ENCODE assay signal across 22 cellular contexts in genomic region chr9:36119476-36119875, GRCh38. TPM values are rescaled to one million over a fixed set of nuclear protein-coding genes. Genes with fewer than 3 reads are reported as not detected.
"Had no signal": no experiment of that assay in that cellular context is flagged by ENCODE, and none has a peak within 500 bp of the region (broad histone marks: within the 10 kb centered on the region; RNA-seq: fewer than 3 reads in every experiment).

No MANE protein-coding gene starts in this region.

- H3K4me1 ChIP-seq: body of pancreas, gastrocnemius medialis, heart left ventricle, psoas muscle, uterus had no signal

- H3K9me3 ChIP-seq: body of pancreas, gastrocnemius medialis, heart left ventricle, ovary, psoas muscle, transverse colon, uterus had no signal

- H3K4me1 Mint-ChIP-seq: activated CD4-positive, alpha-beta memory T cell treated with anti-CD3 and anti-CD28 coated beads, Interleukin-2, amount 10 ng/mL, durations not matched to agents 7 days and 5 days; activated CD8-positive, alpha-beta memory T cell treated with anti-CD3 and anti-CD28 coated beads, Interleukin-2, amount 10 ng/mL, durations not matched to agents 7 days and 5 days; activated T-helper 17 cell treated with anti-CD3 and anti-CD28 coated beads, Interleukin-2, amount 50 U/mL, for 72 hours; naive B cell had no signal

- ATAC-seq: activated CD8-positive, alpha-beta memory T cell treated with anti-CD3 and anti-CD28 coated beads, Interleukin-2, amount 10 ng/mL, durations not matched to agents 7 days and 5 days; activated T-helper 17 cell treated with anti-CD3 and anti-CD28 coated beads, Interleukin-2, amount 50 U/mL, for 72 hours; body of pancreas; gastrocnemius medialis; heart left ventricle; left ventricle myocardium superior; psoas muscle; right cardiac atrium had no signal

- H3K4me3 ChIP-seq: body of pancreas, gastrocnemius medialis, heart left ventricle, ovary, psoas muscle, transverse colon, uterus had no signal

- H3K36me3 ChIP-seq: ovary, transverse colon, uterus had no signal

- DNase-seq: activated CD4-positive, alpha-beta memory T cell treated with anti-CD3 and anti-CD28 coated beads, Interleukin-2, amount 10 ng/mL, durations not matched to agents 7 days and 5 days; activated CD4-positive, alpha-beta T cell treated with anti-CD3 and anti-CD28 coated beads for 48 hours; activated CD4-positive, CD25-positive, alpha-beta regulatory T cell; activated CD8-positive, alpha-beta memory T cell treated with anti-CD3 and anti-CD28 coated beads, Interleukin-2, amount 10 ng/mL, durations not matched to agents 7 days and 5 days; activated naive CD4-positive, alpha-beta T cell treated with Interleukin-2 at 50 U/mL for 16 hours; activated naive CD8-positive, alpha-beta T cell treated with anti-CD3 and anti-CD28 coated beads, Interleukin-2, amount 10 ng/mL, durations not matched to agents 7 days and 5 days; body of pancreas; caudate nucleus; gastrocnemius medialis; heart left ventricle; kidney; left ventricle myocardium superior; naive B cell; ovary; psoas muscle; right cardiac atrium; stimulated activated CD4-positive, alpha-beta T cell treated with anti-CD3 and anti-CD28 coated beads, Interleukin-2, amount 100 ng/mL, for 24 hours; T-helper 9 cell; transverse colon; uterus had no signal

- H3K9me3 Mint-ChIP-seq: activated CD4-positive, alpha-beta memory T cell treated with anti-CD3 and anti-CD28 coated beads, Interleukin-2, amount 10 ng/mL, durations not matched to agents 7 days and 5 days; activated naive CD8-positive, alpha-beta T cell treated with anti-CD3 and anti-CD28 coated beads, Interleukin-2, amount 10 ng/mL, durations not matched to agents 7 days and 5 days; activated T-helper 17 cell treated with anti-CD3 and anti-CD28 coated beads, Interleukin-2, amount 50 U/mL, for 72 hours; naive B cell; stimulated activated naive CD8-positive, alpha-beta T cell treated with anti-CD3 and anti-CD28 coated beads, Interleukin-15, Interleukin-2, amounts not matched to agents 100 ng/mL and 50 ng/mL, for 24 hours had no signal

- H3K27me3 Mint-ChIP-seq: activated CD4-positive, alpha-beta memory T cell treated with anti-CD3 and anti-CD28 coated beads, Interleukin-2, amount 10 ng/mL, durations not matched to agents 7 days and 5 days; activated CD8-positive, alpha-beta memory T cell treated with anti-CD3 and anti-CD28 coated beads, Interleukin-2, amount 10 ng/mL, durations not matched to agents 7 days and 5 days; activated naive CD8-positive, alpha-beta T cell treated with anti-CD3 and anti-CD28 coated beads, Interleukin-2, amount 10 ng/mL, durations not matched to agents 7 days and 5 days; activated T-helper 17 cell treated with anti-CD3 and anti-CD28 coated beads, Interleukin-2, amount 50 U/mL, for 72 hours; naive B cell; stimulated activated naive CD8-positive, alpha-beta T cell treated with anti-CD3 and anti-CD28 coated beads, Interleukin-15, Interleukin-2, amounts not matched to agents 100 ng/mL and 50 ng/mL, for 24 hours had no signal

- H3K4me3 Mint-ChIP-seq: activated CD4-positive, alpha-beta memory T cell treated with anti-CD3 and anti-CD28 coated beads, Interleukin-2, amount 10 ng/mL, durations not matched to agents 7 days and 5 days; activated CD8-positive, alpha-beta memory T cell treated with anti-CD3 and anti-CD28 coated beads, Interleukin-2, amount 10 ng/mL, durations not matched to agents 7 days and 5 days; activated naive CD8-positive, alpha-beta T cell treated with anti-CD3 and anti-CD28 coated beads, Interleukin-2, amount 10 ng/mL, durations not matched to agents 7 days and 5 days; activated T-helper 17 cell treated with anti-CD3 and anti-CD28 coated beads, Interleukin-2, amount 50 U/mL, for 72 hours; naive B cell; stimulated activated naive CD8-positive, alpha-beta T cell treated with anti-CD3 and anti-CD28 coated beads, Interleukin-15, Interleukin-2, amounts not matched to agents 100 ng/mL and 50 ng/mL, for 24 hours had no signal

- H3K27ac Mint-ChIP-seq: activated CD4-positive, alpha-beta memory T cell treated with anti-CD3 and anti-CD28 coated beads, Interleukin-2, amount 10 ng/mL, durations not matched to agents 7 days and 5 days; activated CD8-positive, alpha-beta memory T cell treated with anti-CD3 and anti-CD28 coated beads, Interleukin-2, amount 10 ng/mL, durations not matched to agents 7 days and 5 days; activated naive CD8-positive, alpha-beta T cell treated with anti-CD3 and anti-CD28 coated beads, Interleukin-2, amount 10 ng/mL, durations not matched to agents 7 days and 5 days; activated T-helper 17 cell treated with anti-CD3 and anti-CD28 coated beads, Interleukin-2, amount 50 U/mL, for 72 hours; stimulated activated naive CD8-positive, alpha-beta T cell treated with anti-CD3 and anti-CD28 coated beads, Interleukin-15, Interleukin-2, amounts not matched to agents 100 ng/mL and 50 ng/mL, for 24 hours had no signal

RNA-seq across cellular contexts. Expression of gene CCIN, which starts 49.7 kb away (rescaled TPM):
- total RNA-seq: activated T-helper 17 cell treated with anti-CD3 and anti-CD28 coated beads, Interleukin-2, amount 50 U/mL, for 72 hours; body of pancreas; gastrocnemius medialis; psoas muscle; transverse colon had no signal
